8 cellular contexts compared by ENCODE assay signal in the genomic region with DNA sequence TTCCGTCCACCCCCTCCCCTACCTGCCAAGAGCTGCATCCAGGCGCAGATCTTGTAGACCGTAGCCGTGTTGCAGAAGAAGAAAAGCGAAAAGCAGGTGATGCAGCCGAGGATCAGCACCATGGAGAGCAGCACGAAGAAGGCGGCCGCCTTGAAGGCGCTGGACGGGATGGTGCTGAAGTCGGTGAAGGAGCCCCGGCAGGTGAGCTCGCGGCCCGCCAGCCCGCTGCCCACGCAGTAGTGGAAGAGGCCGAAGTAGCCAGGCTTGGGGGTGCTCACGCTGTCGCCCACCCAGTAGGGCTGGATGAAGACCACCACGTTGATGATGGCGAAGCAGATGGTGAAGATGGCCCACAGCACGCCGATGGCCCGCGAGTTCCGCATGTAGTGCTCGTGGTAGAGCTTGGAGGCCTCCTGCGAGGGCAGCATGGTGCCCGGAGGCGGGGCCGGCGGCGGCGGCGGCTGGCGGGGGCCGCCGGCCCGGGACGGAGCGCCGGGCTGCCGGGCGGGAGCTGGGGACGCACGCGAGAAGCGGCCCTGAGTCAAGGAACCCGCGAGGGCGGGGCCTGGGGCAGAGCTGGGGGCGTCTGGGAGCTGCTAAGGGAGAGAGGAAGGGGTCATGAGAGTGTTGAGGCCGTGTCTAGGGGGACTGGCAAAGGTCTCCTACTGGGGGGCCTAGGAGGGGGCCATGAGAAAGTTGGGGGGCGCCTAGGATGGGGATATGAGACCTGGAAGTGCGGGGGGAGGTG. TPM values are rescaled to one million over a fixed set of nuclear protein-coding genes. Genes with fewer than 3 reads are reported as not detected.
DNase-seq lines count a peak whose midpoint lies in the region; FAIRE-seq and TF ChIP-seq lines count a peak whose summit lies in the region.
"Had no signal": no experiment of that assay in that cellular context is flagged by ENCODE, and none has a peak within 500 bp of the region (broad histone marks: within the 10 kb centered on the region; RNA-seq: fewer than 3 reads in every experiment).

No MANE protein-coding gene starts in this region.

- no peaks in the 10 kb centered on the region for H3K9me3 Mint-ChIP-seq in nephron

- TF ChIP-seq CTCF in WERI-Rb-1 (IDR thresholded peaks at IDR 0.05; ENCODE audit: low read depth, low read length) (no peak), endothelial cell of umbilical vein (IDR thresholded peaks at IDR 0.05; ENCODE audit: extremely low read depth in 1 of 2, insufficient read depth in 1 of 2, low read depth in 1 of 2, low read length in 2 of 2) (no peak), nephron (IDR thresholded peaks at IDR 0.05; ENCODE audit: unreplicated experiment in 3 of 3) (no peak)

- H3K36me3 ChIP-seq in WERI-Rb-1 (peaks cover 43% of the 10 kb centered on the region), endothelial cell of umbilical vein (ENCODE audit: control insufficient read depth in 2 of 2, extremely low read depth in 1 of 2, insufficient read depth in 2 of 2, low read length in 2 of 2) (no peaks in the 10 kb centered on the region)

- peaks cover 78% of the 10 kb centered on the region for H3K27me3 Mint-ChIP-seq in nephron (ENCODE audit: low read depth)

- no peaks in the 10 kb centered on the region for H3K79me2 ChIP-seq in endothelial cell of umbilical vein (ENCODE audit: control insufficient read depth, insufficient read depth, low read length)

- dilution Hi-C loops in endothelial cell of umbilical vein (cut with MboI; ENCODE audit: extremely low pct_ligation_motif_present, low sequenced_read_pairs) = no loop called here

- H3K9me3 ChIP-seq in WERI-Rb-1 (ENCODE audit: severe bottlenecking) (no peaks in the 10 kb centered on the region), endothelial cell of umbilical vein (replicated peaks; ENCODE audit: control insufficient read depth, insufficient read depth, low read length) (no peaks in the 10 kb centered on the region)

- FAIRE-seq in endothelial cell of umbilical vein (lab: Jason Lieb, UNC) = peak; percentile 75

- no peak overlapping the region for H2AFZ ChIP-seq in endothelial cell of umbilical vein (ENCODE audit: low read depth, low read length)

- POLR2A ChIA-PET in endothelial cell of umbilical vein (lab: Charles Lee) = no interaction called here

- no peaks in the 10 kb centered on the region for H3K4me1 ChIP-seq in endothelial cell of umbilical vein (ENCODE audit: control insufficient read depth, extremely low read depth, insufficient read depth, low read length)

- no peaks in the 10 kb centered on the region for H3K9me1 ChIP-seq in endothelial cell of umbilical vein (replicated peaks; ENCODE audit: control insufficient read depth, extremely low read depth, insufficient read depth, low read length)

- H3K36me3 Mint-ChIP-seq in nephron (ENCODE audit: low read depth) = no peaks in the 10 kb centered on the region

- peak overlapping the region; percentile 62 for H3K4me3 ChIP-seq in WERI-Rb-1 (ENCODE audit: low read depth, low read length)
- H3K4me3 ChIP-seq in endothelial cell of umbilical vein (replicated peaks in 1 of 3; ENCODE audit: insufficient read depth in 1 of 3, low read depth in 1 of 3, low read length in 3 of 3) = no peak overlapping the region

- no peak for TF ChIP-seq POLR2A in endothelial cell of umbilical vein (IDR thresholded peaks at IDR 0.05; ENCODE audit: low read depth, low read length)

- H3K4me3 Mint-ChIP-seq in nephron = peak overlapping the region in 2 of 3 experiments; percentile 46 to 55

- no peaks in the 10 kb centered on the region for H3K27me3 ChIP-seq in WERI-Rb-1 (ENCODE audit: insufficient read depth, low read depth, severe bottlenecking)
- peaks cover 6 to 10% of the 10 kb centered on the region in 2 experiments for H3K27me3 ChIP-seq in endothelial cell of umbilical vein (ENCODE audit: control insufficient read depth in 2 of 2, insufficient read depth in 2 of 2, low read length in 2 of 2)

- H3K9ac ChIP-seq in endothelial cell of umbilical vein (replicated peaks; ENCODE audit: extremely low read depth, insufficient read depth, low read length) = no peak overlapping the region

- intact Hi-C loops in endothelial cell of umbilical vein (cut with micrococcal nuclease) = no loop called here

- peak overlapping the region; percentile 85 for H3K27ac ChIP-seq in WERI-Rb-1
- H3K27ac ChIP-seq in endothelial cell of umbilical vein (ENCODE audit: insufficient read depth, low read depth, low read length) = no peak overlapping the region

- H3K4me1 Mint-ChIP-seq in nephron = peaks cover 4% of the 10 kb centered on the region

- CTCF ChIA-PET in endothelial cell of umbilical vein (lab: Charles Lee) = no interaction called here

- H3K4me2 ChIP-seq in endothelial cell of umbilical vein (ENCODE audit: insufficient read depth, low read length) = no peak overlapping the region

- no TSS peak for BruUV-seq in endothelial cell of umbilical vein (replicated peaks; lab: Mats Ljungman, UMichigan)

- peak; percentile 12 for DNase-seq in HT1080 (ENCODE audit: low read depth)
- peak; percentile 60 for DNase-seq in WERI-Rb-1
- peak; percentile 45 for DNase-seq in endothelial cell of umbilical vein (ENCODE audit: low read depth, low spot score)
- DNase-seq in putamen (ENCODE audit: low spot score) = no peak
- DNase-seq in LoVo (ENCODE audit: low spot score) = no peak
- no peak for DNase-seq in occipital lobe (lab: John Stamatoyannopoulos, UW)

- no peak overlapping the region for H3K27ac Mint-ChIP-seq in nephron

- H4K20me1 ChIP-seq in endothelial cell of umbilical vein (replicated peaks; ENCODE audit: control insufficient read depth, extremely low read depth, insufficient read depth, low read length) = no peaks in the 10 kb centered on the region

TF ChIP-seq in endothelial cell of umbilical vein, 7 proteins besides CTCF, POLR2A, EP300 and RAD21:
- TF ChIP-seq MYC (IDR thresholded peaks at IDR 0.05; ENCODE audit: low read depth, low read length) (no peak), FOS (IDR thresholded peaks at IDR 0.05; ENCODE audit: borderline replicate concordance, insufficient read depth, low read length) (no peak), JUN (IDR thresholded peaks at IDR 0.05; ENCODE audit: borderline replicate concordance, insufficient read depth, insufficient read length, low read depth) (no peak), GATA2 (IDR thresholded peaks at IDR 0.05; ENCODE audit: insufficient read depth, insufficient read length, low read depth, low read length) (no peak), POLR2AphosphoS5 (IDR thresholded peaks at IDR 0.05; ENCODE audit: insufficient read depth, low read depth, low read length) (no peak), EZH2 (IDR thresholded peaks at IDR 0.05; ENCODE audit: borderline replicate concordance, low read depth, low read length, severe bottlenecking) (no peak)
- TF ChIP-seq, protein P1, sequence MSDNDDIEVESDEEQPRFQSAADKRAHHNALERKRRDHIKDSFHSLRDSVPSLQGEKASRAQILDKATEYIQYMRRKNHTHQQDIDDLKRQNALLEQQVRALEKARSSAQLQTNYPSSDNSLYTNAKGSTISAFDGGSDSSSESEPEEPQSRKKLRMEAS (IDR thresholded peaks at IDR 0.05; ENCODE audit: insufficient read depth, insufficient read length) = no peak

RNA-seq across cellular contexts. Expression of a gene that starts 1.2 kb away (rescaled TPM):
- total RNA-seq in HT1080 (2014; rRNA removed; shearing (Covaris generic)) = not detected in 2 replicates
- not detected in 2 replicates for polyA plus RNA-seq in HT1080 (2015; cell fraction: cytosol; rRNA removed)
- polyA plus RNA-seq in HT1080 (2015; cell fraction: nucleus; rRNA removed) = not detected in 2 replicates
- total RNA-seq in endothelial cell of umbilical vein = not detected in 2 replicates
- not detected in 2 replicates for polyA plus RNA-seq in endothelial cell of umbilical vein
- polyA plus RNA-seq in endothelial cell of umbilical vein (2011; cell fraction: cytosol; rRNA removed) = not detected in 2 replicates
- not detected in 2 replicates for polyA plus RNA-seq in endothelial cell of umbilical vein (2011; cell fraction: nucleus; rRNA removed)
- not detected in 2 replicates for polyA plus RNA-seq in endothelial cell of umbilical vein (2012)
- not detected in 2 replicates for polyA minus RNA-seq in endothelial cell of umbilical vein
- polyA minus RNA-seq in endothelial cell of umbilical vein (2011; cell fraction: cytosol; rRNA and poly(A)+ RNA removed) = not detected
- polyA minus RNA-seq in endothelial cell of umbilical vein (2011; cell fraction: nucleus; rRNA and poly(A)+ RNA removed) = not detected in 2 replicates
- 48.4 TPM for total RNA-seq in occipital lobe
- total RNA-seq: skeletal muscle tissue had no signal

Comparison
In these comparisons a context has a peak if more than half of its experiments do, and no peak if none do; other contexts are left out.
1. DNase-seq: peak in HT1080 (single experiment), WERI-Rb-1 (single experiment) and endothelial cell of umbilical vein (single experiment); none in putamen (single experiment), LoVo (single experiment) and occipital lobe (single experiment).
2. RNA of a gene that starts 1.2 kb away (total RNA-seq): 48.4 TPM in occipital lobe (single experiment); not detected in endothelial cell of umbilical vein and not detected in HT1080; every median in the first group is over 10 times any median in the second.